20 cellular contexts compared by ENCODE assay signal in the genomic region with DNA sequence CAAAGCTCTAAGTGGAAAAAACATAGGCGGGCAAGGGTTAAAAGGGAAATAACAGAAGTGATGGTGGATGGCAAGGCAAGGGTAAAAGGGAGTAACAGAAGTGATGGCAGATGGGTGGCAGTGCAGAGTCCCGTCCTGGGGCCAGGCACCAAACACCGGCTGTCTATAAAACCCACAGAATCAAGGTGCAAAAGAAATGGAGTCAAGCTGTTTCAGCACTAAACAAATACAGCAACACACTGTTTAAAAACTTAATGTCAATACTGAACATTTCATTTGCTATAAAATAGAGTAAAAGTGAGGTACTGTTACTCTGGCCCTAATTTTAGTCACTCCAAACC.
A peak's percentile ranks its signal among the peaks of the same experiment; 100 is the strongest.
DNase-seq lines count a peak whose midpoint lies in the region; ATAC-seq and TF ChIP-seq lines count a peak whose summit lies in the region.
"Had no signal": no experiment of that assay in that cellular context is flagged by ENCODE, and none has a peak within 500 bp of the region (broad histone marks: within the 10 kb centered on the region; RNA-seq: fewer than 3 reads in every experiment).

No MANE protein-coding gene starts in this region.

- WGBS in esophagus squamous epithelium, 2 donors, result 84 to 86% methylated on average over 3 of the region's 3 CpGs

- POLR2A ChIA-PET in activated CD4-positive, alpha-beta memory T cell treated with anti-CD3 and anti-CD28 coated beads for 36 hours (lab: Charles Lee), result no interaction called here
- POLR2A ChIA-PET in activated CD4-positive, alpha-beta memory T cell treated with anti-CD3 and anti-CD28 coated beads, Interleukin-2, amount 10 ng/mL, durations not matched to agents 7 days and 5 days (lab: Charles Lee), result no interaction called here

- H3K9me3 ChIP-seq in esophagus squamous epithelium, result no peaks in the 10 kb centered on the region
- no peaks in the 10 kb centered on the region for H3K9me3 ChIP-seq in subcutaneous abdominal adipose tissue (ENCODE audit: control insufficient read depth in 5 of 5, low read length in 5 of 5)
- H3K9me3 ChIP-seq: thyroid gland had no signal

- peaks cover 18% of the 10 kb centered on the region for H3K4me1 Mint-ChIP-seq in activated CD4-positive, alpha-beta memory T cell treated with anti-CD3 and anti-CD28 coated beads for 36 hours (ENCODE audit: low read depth)
- peaks cover 26% of the 10 kb centered on the region for H3K4me1 Mint-ChIP-seq in activated CD4-positive, alpha-beta memory T cell treated with anti-CD3 and anti-CD28 coated beads, Interleukin-2, amount 10 ng/mL, durations not matched to agents 7 days and 5 days
- H3K4me1 Mint-ChIP-seq: neural progenitor cell had no signal

- peaks cover 0 to 22% (median 0%) of the 10 kb centered on the region in 3 donors for H3K4me1 ChIP-seq in esophagus squamous epithelium
- peaks cover 0 to 12% (median 4%) of the 10 kb centered on the region in 5 donors for H3K4me1 ChIP-seq in subcutaneous abdominal adipose tissue (ENCODE audit: control insufficient read depth in 5 of 5, insufficient read depth in 5 of 5, low read length in 5 of 5)
- H3K4me1 ChIP-seq: neural progenitor cell, thyroid gland had no signal

- TF ChIP-seq CTCF in esophagus squamous epithelium (IDR thresholded peaks at IDR 0.05), result no peak

- peaks cover 15% of the 10 kb centered on the region for H3K36me3 Mint-ChIP-seq in activated CD4-positive, alpha-beta memory T cell treated with anti-CD3 and anti-CD28 coated beads for 36 hours
- peaks cover 19% of the 10 kb centered on the region for H3K36me3 Mint-ChIP-seq in activated CD4-positive, alpha-beta memory T cell treated with anti-CD3 and anti-CD28 coated beads, Interleukin-2, amount 10 ng/mL, durations not matched to agents 7 days and 5 days (ENCODE audit: low read depth)
- H3K36me3 Mint-ChIP-seq: neural progenitor cell had no signal

- no peaks in the 10 kb centered on the region for H3K36me3 ChIP-seq in esophagus squamous epithelium
- H3K36me3 ChIP-seq in subcutaneous abdominal adipose tissue (ENCODE audit: control insufficient read depth in 5 of 5, insufficient read depth in 5 of 5, low read length in 5 of 5), result peaks cover 0 to 7% (median 0%) of the 10 kb centered on the region in 5 donors
- H3K36me3 ChIP-seq: neural progenitor cell, thyroid gland had no signal

- no peaks in the 10 kb centered on the region for H3K27me3 Mint-ChIP-seq in activated CD4-positive, alpha-beta memory T cell treated with anti-CD3 and anti-CD28 coated beads for 36 hours
- H3K27me3 Mint-ChIP-seq in activated CD4-positive, alpha-beta memory T cell treated with anti-CD3 and anti-CD28 coated beads, Interleukin-2, amount 10 ng/mL, durations not matched to agents 7 days and 5 days, result no peaks in the 10 kb centered on the region
- H3K27me3 Mint-ChIP-seq: CD8-positive, alpha-beta memory T cell had no signal

- peak overlapping the region; percentile 19 for H3K27ac Mint-ChIP-seq in activated CD4-positive, alpha-beta memory T cell treated with anti-CD3 and anti-CD28 coated beads for 36 hours
- no peak overlapping the region for H3K27ac Mint-ChIP-seq in activated CD4-positive, alpha-beta memory T cell treated with anti-CD3 and anti-CD28 coated beads, Interleukin-2, amount 10 ng/mL, durations not matched to agents 7 days and 5 days
- H3K27ac Mint-ChIP-seq: neural progenitor cell had no signal

- no peak overlapping the region for H3K9ac ChIP-seq in subcutaneous abdominal adipose tissue (ENCODE audit: low read length in 5 of 5)
- H3K9ac ChIP-seq: neural progenitor cell had no signal

- H3K27me3 ChIP-seq in esophagus squamous epithelium (no peaks in the 10 kb centered on the region), subcutaneous abdominal adipose tissue (ENCODE audit: control insufficient read depth in 5 of 5, insufficient read depth in 4 of 5, low read length in 5 of 5) (no peaks in the 10 kb centered on the region)
- H3K27me3 ChIP-seq: foreskin keratinocyte, neural progenitor cell, spleen, thyroid gland had no signal

- DNase-seq in activated CD4-positive, alpha-beta memory T cell treated with anti-CD3 and anti-CD28 coated beads for 36 hours, result no peak
- DNase-seq in activated CD4-positive, alpha-beta memory T cell treated with anti-CD3 and anti-CD28 coated beads, Interleukin-2, amount 10 ng/mL, durations not matched to agents 7 days and 5 days, result no peak
- DNase-seq in NCI-H1694 treated with DMSO at 0.1 percent for 48 hours (lab: John Stamatoyannopoulos, UW) (peak; percentile 58), esophagus squamous epithelium (lab: John Stamatoyannopoulos, UW) (no peak), caudate nucleus (lab: John Stamatoyannopoulos, UW) (no peak), NCI-H345 treated with DMSO at 0.1 percent for 48 hours (lab: John Stamatoyannopoulos, UW; ENCODE audit: unreplicated experiment) (no peak)
- DNase-seq: activated CD4-positive, CD25-positive, alpha-beta regulatory T cell; activated naive CD4-positive, alpha-beta T cell treated with Interleukin-2 at 50 U/mL for 16 hours; CD8-positive, alpha-beta memory T cell; kidney glomerular epithelial cell; NCI-H2081 treated with DMSO at 0.1 percent for 48 hours; NCI-H526; spleen; stimulated activated CD8-positive, alpha-beta memory T cell treated with anti-CD3 and anti-CD28 coated beads, Interleukin-4, amount 100 ng/mL, for 48 hours; thyroid gland had no signal

- H3K27ac ChIP-seq in esophagus squamous epithelium (peak overlapping the region in 3 of 4 donors; percentile 31 to 68 (median 35)), subcutaneous abdominal adipose tissue (ENCODE audit: low read depth, low read length) (peak overlapping the region; percentile 77), caudate nucleus (ENCODE audit: low read depth, low read length) (no peak overlapping the region)
- H3K27ac ChIP-seq: coronary artery, foreskin keratinocyte, neural progenitor cell, spleen, thyroid gland had no signal

- H3K4me3 ChIP-seq in esophagus squamous epithelium (no peak overlapping the region), subcutaneous abdominal adipose tissue (ENCODE audit: low read depth in 1 of 5, low read length in 5 of 5) (no peak overlapping the region)
- H3K4me3 ChIP-seq: coronary artery, neural progenitor cell, spleen, thyroid gland had no signal

- no peak for TF ChIP-seq POLR2A in esophagus squamous epithelium (IDR thresholded peaks at IDR 0.05)

- intact Hi-C loops in activated CD4-positive, alpha-beta memory T cell treated with anti-CD3 and anti-CD28 coated beads for 36 hours (cut with micrococcal nuclease), result no loop called here
- intact Hi-C loops in esophagus squamous epithelium (cut with DNase I), result no loop called here

- CTCF ChIA-PET in activated CD4-positive, alpha-beta memory T cell treated with anti-CD3 and anti-CD28 coated beads for 36 hours (lab: Charles Lee), result no interaction called here
- CTCF ChIA-PET in activated CD4-positive, alpha-beta memory T cell treated with anti-CD3 and anti-CD28 coated beads, Interleukin-2, amount 10 ng/mL, durations not matched to agents 7 days and 5 days (lab: Charles Lee), result no interaction called here

- no peak overlapping the region for H3K4me3 Mint-ChIP-seq in activated CD4-positive, alpha-beta memory T cell treated with anti-CD3 and anti-CD28 coated beads for 36 hours
- H3K4me3 Mint-ChIP-seq in activated CD4-positive, alpha-beta memory T cell treated with anti-CD3 and anti-CD28 coated beads, Interleukin-2, amount 10 ng/mL, durations not matched to agents 7 days and 5 days, result no peak overlapping the region
- H3K4me3 Mint-ChIP-seq: CD8-positive, alpha-beta memory T cell; neural progenitor cell had no signal

- no peak for ATAC-seq in HG02840 (IDR thresholded peaks at IDR 0.05; ENCODE audit: low FRiP score, unreplicated experiment)

- H3K9me3 Mint-ChIP-seq in activated CD4-positive, alpha-beta memory T cell treated with anti-CD3 and anti-CD28 coated beads for 36 hours, result peaks cover 8% of the 10 kb centered on the region
- H3K9me3 Mint-ChIP-seq in activated CD4-positive, alpha-beta memory T cell treated with anti-CD3 and anti-CD28 coated beads, Interleukin-2, amount 10 ng/mL, durations not matched to agents 7 days and 5 days, result peaks cover 2% of the 10 kb centered on the region
- H3K9me3 Mint-ChIP-seq: neural progenitor cell had no signal
